Comparison of ENCODE assay signal across 8 cellular contexts in the genomic region with DNA sequence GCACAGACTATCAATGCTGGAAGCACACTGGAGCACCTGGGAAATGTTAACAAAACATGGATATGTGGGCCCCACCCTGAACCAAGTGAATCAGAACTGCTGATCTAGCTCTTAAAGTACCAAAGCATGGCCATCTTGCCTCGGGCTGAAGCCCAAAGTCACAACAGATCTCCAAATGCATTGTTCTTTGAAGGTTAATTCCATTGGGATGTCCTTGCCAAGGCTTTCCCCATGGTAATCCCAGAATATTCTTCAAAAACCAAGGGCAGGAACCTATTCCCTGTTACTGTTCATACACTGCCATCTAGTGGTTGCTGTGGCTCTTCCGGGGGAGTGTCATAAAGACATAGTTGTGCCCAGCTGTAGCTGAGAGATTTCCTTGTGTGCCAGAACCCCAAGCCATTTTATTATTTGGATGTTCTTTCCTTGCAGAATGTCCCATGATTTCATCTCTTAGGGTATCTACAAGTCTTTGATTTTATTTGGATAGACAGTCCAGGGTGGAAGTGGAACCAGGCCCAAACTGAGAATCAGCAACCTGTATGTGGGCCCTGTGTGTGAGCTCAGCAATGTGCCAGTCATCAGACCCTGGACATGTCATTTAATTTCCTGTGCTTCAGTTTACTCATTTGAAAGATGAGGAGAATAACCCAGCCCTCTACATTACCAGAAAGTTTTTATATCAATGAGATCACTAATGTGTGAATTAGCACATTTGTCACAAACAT.
DNase-seq lines count a peak whose midpoint lies in the region; ATAC-seq, FAIRE-seq and TF ChIP-seq lines count a peak whose summit lies in the region.

No MANE protein-coding gene starts in this region.

- DNase-seq in DMS114 treated with DMSO at 0.1 percent for 48 hours (lab: John Stamatoyannopoulos, UW; ENCODE audit: unreplicated experiment) (peak; percentile 51), NCI-H526 (lab: John Stamatoyannopoulos, UW) (peak; percentile 70 to 85), K562 (ENCODE audit: extremely low read depth in 1 of 4, low spot score in 3 of 4) (peak; percentile 67 to 75 (median 70)), iPS DF 19.7 (ENCODE audit: low read depth, low spot score) (peak; percentile 47)
- DNase-seq in activated naive CD4-positive, alpha-beta T cell treated with anti-CD3 and anti-CD28 coated beads, Interleukin-2, amount 50 U/mL, for 16 hours, result no peak

- CTCF ChIA-PET in K562 (lab: Yijun Ruan, JAX; ENCODE audit: low intra/inter-chr PET ratio), result interaction anchor here (1.2 to 1.4 kb wide), 2 partner anchors 1082 to 1143 kb away, joined by 3 to 6 read pairs; no protein-coding TSS in a partner anchor

- H3K9ac ChIP-seq in K562 (ENCODE audit: insufficient read depth in 1 of 2, low read depth in 2 of 2, low read length in 2 of 2), result no peak overlapping the region

- peak; percentile 70 to 86 (median 78) for TF ChIP-seq CTCF in K562 (IDR thresholded peaks at IDR 0.05 in 2 of 3, conservative IDR thresholded peaks at IDR 0.05 in 1 of 3; ENCODE audit: insufficient read depth in 2 of 3, low read depth in 1 of 3, low read length in 3 of 3)

- H3K36me3 ChIP-seq in K562 (ENCODE audit: control insufficient read depth, insufficient read depth, low read length), result no peaks in the 10 kb centered on the region

- TF ChIP-seq EP300 in K562 (IDR thresholded peaks at IDR 0.05; ENCODE audit: low read length), result no peak

- POLR2A ChIA-PET in K562 (lab: Yijun Ruan, JAX), result interaction anchor here (1.0 kb wide), 2 partner anchors 13 to 1143 kb away, joined by 3 to 6 read pairs; no protein-coding TSS in a partner anchor

- H3K9me3 ChIP-seq in K562 (replicated peaks; ENCODE audit: control insufficient read depth, insufficient read depth, low read depth, low read length), result no peaks in the 10 kb centered on the region

- no peak overlapping the region for H2AFZ ChIP-seq in K562 (ENCODE audit: low read depth, low read length)

- H3K4me2 ChIP-seq in K562 (ENCODE audit: insufficient read depth, low read length), result no peak overlapping the region

- WGBS in K562 (ENCODE audit: insufficient coverage, low coverage, missing lambda C conversion rate), result 0% methylated on average over 2 of the region's 2 CpGs

- no peak overlapping the region for H3K4me3 ChIP-seq in K562
- no peak overlapping the region for H3K4me3 ChIP-seq in skin epidermis

- BruUV-seq in K562 (replicated peaks; lab: Mats Ljungman, UMichigan), result no TSS peak

- H3K79me2 ChIP-seq in K562 (ENCODE audit: control insufficient read depth, insufficient read depth, low read length), result no peaks in the 10 kb centered on the region

- FAIRE-seq in K562 (lab: Jason Lieb, UNC), result peak; percentile 96

- H3K27ac ChIP-seq in K562 (ENCODE audit: extremely low read depth, low read depth, low read length), result no peak overlapping the region
- H3K27ac ChIP-seq in skin epidermis, result peak overlapping the region in 12 of 21 experiments; percentile 8 to 75 (median 42)

- no peaks in the 10 kb centered on the region for H3K9me1 ChIP-seq in K562 (ENCODE audit: control insufficient read depth, insufficient read depth, low read length)

- H4K20me1 ChIP-seq in K562 (replicated peaks; ENCODE audit: control insufficient read depth, insufficient read depth, low read length), result no peaks in the 10 kb centered on the region

- TF ChIP-seq RAD21 in K562 (CRISPR knock-in tag; conservative IDR thresholded peaks at IDR 0.05 in 1 of 2, IDR thresholded peaks at IDR 0.05 in 1 of 2), result peak; percentile 86 to 90

- H3K27me3 ChIP-seq in K562 (ENCODE audit: control insufficient read depth in 2 of 2, insufficient read depth in 2 of 2, low read length in 2 of 2), result peaks cover 0 to 4% of the 10 kb centered on the region in 2 experiments; a peak in 1 of 5 replicates

- in situ Hi-C loops in K562 (cut with MboI), result loop anchor here (10.0 kb wide), 2 partner anchors 1091 to 1141 kb away; no protein-coding TSS in a partner anchor

- intact Hi-C loops in K562 (cut with micrococcal nuclease), result loop anchor here (1.0 to 10.0 kb wide), 5 partner anchors 98 to 1144 kb away; no protein-coding TSS in a partner anchor

- H3K4me1 ChIP-seq in K562 (replicated peaks in 1 of 2; ENCODE audit: control insufficient read depth in 2 of 2, insufficient read depth in 2 of 2, low read length in 2 of 2), result no peaks in the 10 kb centered on the region

- peak; percentile 73 for ATAC-seq in GM19397 (IDR thresholded peaks at IDR 0.05; ENCODE audit: unreplicated experiment)
- peak; percentile 62 for ATAC-seq in HG03521 (IDR thresholded peaks at IDR 0.05; ENCODE audit: unreplicated experiment)
- ATAC-seq in K562, result peak; percentile 95

- TF ChIP-seq POLR2A in K562 (conservative IDR thresholded peaks at IDR 0.05), result no peak

TF ChIP-seq in K562, 482 proteins besides CTCF, POLR2A, EP300 and RAD21 (continues in another document):
- no peak for TF ChIP-seq RBFOX2 (IDR thresholded peaks at IDR 0.05; ENCODE audit: low read depth, low read length)
- TF ChIP-seq, protein P1, sequence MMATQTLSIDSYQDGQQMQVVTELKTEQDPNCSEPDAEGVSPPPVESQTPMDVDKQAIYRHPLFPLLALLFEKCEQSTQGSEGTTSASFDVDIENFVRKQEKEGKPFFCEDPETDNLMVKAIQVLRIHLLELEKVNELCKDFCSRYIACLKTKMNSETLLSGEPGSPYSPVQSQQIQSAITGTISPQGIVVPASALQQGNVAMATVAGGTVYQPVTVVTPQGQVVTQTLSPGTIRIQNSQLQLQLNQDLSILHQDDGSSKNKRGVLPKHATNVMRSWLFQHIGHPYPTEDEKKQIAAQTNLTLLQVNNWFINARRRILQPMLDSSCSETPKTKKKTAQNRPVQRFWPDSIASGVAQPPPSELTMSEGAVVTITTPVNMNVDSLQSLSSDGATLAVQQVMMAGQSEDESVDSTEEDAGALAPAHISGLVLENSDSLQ (IDR thresholded peaks at IDR 0.05), result no peak
- no peak for TF ChIP-seq ELF2 (CRISPR knock-in tag; IDR thresholded peaks at IDR 0.05)
- TF ChIP-seq, protein P2, sequence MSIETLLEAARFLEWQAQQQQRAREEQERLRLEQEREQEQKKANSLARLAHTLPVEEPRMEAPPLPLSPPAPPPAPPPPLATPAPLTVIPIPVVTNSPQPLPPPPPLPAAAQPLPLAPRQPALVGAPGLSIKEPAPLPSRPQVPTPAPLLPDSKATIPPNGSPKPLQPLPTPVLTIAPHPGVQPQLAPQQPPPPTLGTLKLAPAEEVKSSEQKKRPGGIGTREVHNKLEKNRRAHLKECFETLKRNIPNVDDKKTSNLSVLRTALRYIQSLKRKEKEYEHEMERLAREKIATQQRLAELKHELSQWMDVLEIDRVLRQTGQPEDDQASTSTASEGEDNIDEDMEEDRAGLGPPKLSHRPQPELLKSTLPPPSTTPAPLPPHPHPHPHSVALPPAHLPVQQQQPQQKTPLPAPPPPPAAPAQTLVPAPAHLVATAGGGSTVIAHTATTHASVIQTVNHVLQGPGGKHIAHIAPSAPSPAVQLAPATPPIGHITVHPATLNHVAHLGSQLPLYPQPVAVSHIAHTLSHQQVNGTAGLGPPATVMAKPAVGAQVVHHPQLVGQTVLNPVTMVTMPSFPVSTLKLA (conservative IDR thresholded peaks at IDR 0.05), result no peak
- no peak for TF ChIP-seq ZNF217 (CRISPR knock-in tag; IDR thresholded peaks at IDR 0.05)
- TF ChIP-seq RB1 (IDR thresholded peaks at IDR 0.05; ENCODE audit: low read depth), result peak; percentile 28; the same call in 1 of the 2 replicates
- TF ChIP-seq SMC3 (conservative IDR thresholded peaks at IDR 0.05; ENCODE audit: insufficient read depth, low read depth, low read length), result peak; percentile 78
- no peak for TF ChIP-seq ZNF232 (CRISPR knock-in tag; IDR thresholded peaks at IDR 0.05)
- no peak for TF ChIP-seq FOXJ2 (tag; IDR thresholded peaks at IDR 0.05)
- TF ChIP-seq TRIM28 (IDR thresholded peaks at IDR 0.05), result no peak
- TF ChIP-seq STAG1 (CRISPR knock-in tag; IDR thresholded peaks at IDR 0.05; ENCODE audit: borderline replicate concordance), result peak; percentile 90; the same call in 1 of the 2 replicates
- TF ChIP-seq ZNF316 (IDR thresholded peaks at IDR 0.05), result peak; percentile 31; the same call in 1 of the 2 replicates
- no peak for TF ChIP-seq CBFB (CRISPR knock-in tag; IDR thresholded peaks at IDR 0.05)
- no peak for TF ChIP-seq CAMTA2 (CRISPR knock-in tag; conservative IDR thresholded peaks at IDR 0.05)
- no peak for TF ChIP-seq TEAD1 (CRISPR knock-in tag; IDR thresholded peaks at IDR 0.05)
- TF ChIP-seq U2AF2 (optimal IDR thresholded peaks at IDR 0.05; ENCODE audit: low read depth, low read length), result no peak
- no peak for TF ChIP-seq NFYB (IDR thresholded peaks at IDR 0.05; ENCODE audit: extremely low read depth, insufficient read length)
- no peak for TF ChIP-seq HIVEP1 (CRISPR knock-in tag; IDR thresholded peaks at IDR 0.05)
- no peak for TF ChIP-seq ZNF696 (CRISPR knock-in tag; conservative IDR thresholded peaks at IDR 0.05)
- no peak for TF ChIP-seq CHD2 (IDR thresholded peaks at IDR 0.05; ENCODE audit: low read depth, low read length)
- TF ChIP-seq, protein P3, sequence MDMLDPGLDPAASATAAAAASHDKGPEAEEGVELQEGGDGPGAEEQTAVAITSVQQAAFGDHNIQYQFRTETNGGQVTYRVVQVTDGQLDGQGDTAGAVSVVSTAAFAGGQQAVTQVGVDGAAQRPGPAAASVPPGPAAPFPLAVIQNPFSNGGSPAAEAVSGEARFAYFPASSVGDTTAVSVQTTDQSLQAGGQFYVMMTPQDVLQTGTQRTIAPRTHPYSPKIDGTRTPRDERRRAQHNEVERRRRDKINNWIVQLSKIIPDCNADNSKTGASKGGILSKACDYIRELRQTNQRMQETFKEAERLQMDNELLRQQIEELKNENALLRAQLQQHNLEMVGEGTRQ (CRISPR knock-in tag; IDR thresholded peaks at IDR 0.05), result no peak
- peak; percentile 49; the same call in 1 of the 2 replicates for TF ChIP-seq ETV1 (tag; conservative IDR thresholded peaks at IDR 0.05; ENCODE audit: low read depth)
- no peak for TF ChIP-seq HDAC3 (IDR thresholded peaks at IDR 0.05; ENCODE audit: borderline replicate concordance, partially characterized antibody)
- TF ChIP-seq MEIS2 (IDR thresholded peaks at IDR 0.05; ENCODE audit: partially characterized antibody), result no peak
- TF ChIP-seq TAF1 (IDR thresholded peaks at IDR 0.05; ENCODE audit: control insufficient read depth, extremely low read depth, insufficient read depth, low read length, severe bottlenecking), result no peak
- TF ChIP-seq ZKSCAN1 (IDR thresholded peaks at IDR 0.05; ENCODE audit: low read depth, low read length), result no peak
- no peak for TF ChIP-seq CEBPG (CRISPR knock-in tag; IDR thresholded peaks at IDR 0.05)
- TF ChIP-seq CEBPG (tag; conservative IDR thresholded peaks at IDR 0.05 in 1 of 2, IDR thresholded peaks at IDR 0.05 in 1 of 2), result no peak
